In genomic region chr5:32651089-32651488, GRCh38 we compare ENCODE assay signal across 7 cellular contexts.
"Had no signal": no experiment of that assay in that cellular context is flagged by ENCODE, and none has a peak within 500 bp of the region (broad histone marks: within the 10 kb centered on the region; RNA-seq: fewer than 3 reads in every experiment).

No MANE protein-coding gene starts in this region.

- H3K4me3 ChIP-seq: GM23338 had no signal

- FAIRE-seq: H1, H54, HTR-8/SVneo had no signal

- ATAC-seq: GM23338 had no signal

- DNase-seq: H9, HCEC 1CT, IMR-90 had no signal
